In genomic region chr19:1438933-1439358, GRCh38 we compare ENCODE assay signal across 8 cellular contexts. TPM values are rescaled to one million over a fixed set of nuclear protein-coding genes. Genes with fewer than 3 reads are reported as not detected.
DNase-seq lines count a peak whose midpoint lies in the region; ATAC-seq and TF ChIP-seq lines count a peak whose summit lies in the region.

No MANE protein-coding gene starts in this region.

- no peak for DNase-seq in stimulated activated naive CD8-positive, alpha-beta T cell treated with anti-CD3 and anti-CD28 coated beads, Interleukin-15, Interleukin-2, amounts not matched to agents 100 U/mL and 50 U/mL, for 24 hours
- DNase-seq in astrocyte of the spinal cord (ENCODE audit: low read depth, low spot score) (no peak), mesothelial cell of epicardium (ENCODE audit: low spot score in 2 of 2, unreplicated experiment in 2 of 2) (no peak), EL (no peak)
- DNase-seq in stimulated activated CD4-positive, alpha-beta T cell treated with anti-CD3 and anti-CD28 coated beads, Interleukin-4, amount 100 ng/mL, for 1 hour, result no peak

- in situ Hi-C loops in astrocyte of the spinal cord (cut with HindIII; ENCODE audit: low sequenced_read_pairs), result no loop called here

- no peaks in the 10 kb centered on the region for H3K27me3 Mint-ChIP-seq in stimulated activated naive CD8-positive, alpha-beta T cell treated with anti-CD3 and anti-CD28 coated beads, Interleukin-15, Interleukin-2, amounts not matched to agents 100 ng/mL and 50 ng/mL, for 24 hours
- peaks cover under 1% of the 10 kb centered on the region for H3K27me3 Mint-ChIP-seq in mesothelial cell of epicardium (ENCODE audit: low read depth)

- TF ChIP-seq CTCF in astrocyte of the spinal cord (IDR thresholded peaks at IDR 0.05; ENCODE audit: low read depth, low read length), result no peak
- TF ChIP-seq CTCF in mesothelial cell of epicardium (IDR thresholded peaks at IDR 0.05; ENCODE audit: unreplicated experiment), result no peak

- H3K27ac Mint-ChIP-seq in stimulated activated naive CD8-positive, alpha-beta T cell treated with anti-CD3 and anti-CD28 coated beads, Interleukin-15, Interleukin-2, amounts not matched to agents 100 ng/mL and 50 ng/mL, for 24 hours, result peak overlapping the region; percentile 100
- H3K27ac Mint-ChIP-seq in mesothelial cell of epicardium, result peak overlapping the region; percentile 90

- H3K9me3 Mint-ChIP-seq in stimulated activated naive CD8-positive, alpha-beta T cell treated with anti-CD3 and anti-CD28 coated beads, Interleukin-15, Interleukin-2, amounts not matched to agents 100 ng/mL and 50 ng/mL, for 24 hours, result no peaks in the 10 kb centered on the region
- no peaks in the 10 kb centered on the region for H3K9me3 Mint-ChIP-seq in mesothelial cell of epicardium

- no peak for ATAC-seq in stimulated activated naive CD8-positive, alpha-beta T cell treated with anti-CD3 and anti-CD28 coated beads, Interleukin-15, Interleukin-2, amounts not matched to agents 100 U/mL and 50 U/mL, for 24 hours
- ATAC-seq in HG02981 (IDR thresholded peaks at IDR 0.05; ENCODE audit: unreplicated experiment), result no peak
- no peak for ATAC-seq in HG03108 (IDR thresholded peaks at IDR 0.05; ENCODE audit: unreplicated experiment)

- H3K4me1 Mint-ChIP-seq in stimulated activated naive CD8-positive, alpha-beta T cell treated with anti-CD3 and anti-CD28 coated beads, Interleukin-15, Interleukin-2, amounts not matched to agents 100 ng/mL and 50 ng/mL, for 24 hours (ENCODE audit: low read depth), result peaks cover 39% of the 10 kb centered on the region
- H3K4me1 Mint-ChIP-seq in mesothelial cell of epicardium, result peaks cover 12% of the 10 kb centered on the region

- peak overlapping the region; percentile 77 for H3K4me3 ChIP-seq in astrocyte of the spinal cord (ENCODE audit: low read depth, low read length)

- peak overlapping the region; percentile 94 for H3K4me3 Mint-ChIP-seq in stimulated activated naive CD8-positive, alpha-beta T cell treated with anti-CD3 and anti-CD28 coated beads, Interleukin-15, Interleukin-2, amounts not matched to agents 100 ng/mL and 50 ng/mL, for 24 hours
- H3K4me3 Mint-ChIP-seq in mesothelial cell of epicardium, result peak overlapping the region; percentile 100

- peaks cover 52% of the 10 kb centered on the region for H3K36me3 Mint-ChIP-seq in stimulated activated naive CD8-positive, alpha-beta T cell treated with anti-CD3 and anti-CD28 coated beads, Interleukin-15, Interleukin-2, amounts not matched to agents 100 ng/mL and 50 ng/mL, for 24 hours (ENCODE audit: low read depth)
- H3K36me3 Mint-ChIP-seq in mesothelial cell of epicardium, result peaks cover 25% of the 10 kb centered on the region

RNA-seq across cellular contexts. Expression of gene RPS15, which starts 0.8 kb away (rescaled TPM):
- 1,014 to 1,040 TPM (median 1,034 TPM) in 3 replicates for total RNA-seq in mesothelial cell of epicardium

RNA-seq across cellular contexts. Expression of gene APC2, which starts 11.0 kb away (rescaled TPM):
- 2.3 to 2.8 TPM (median 2.4 TPM) in 3 replicates for total RNA-seq in mesothelial cell of epicardium

RNA-seq across cellular contexts. Expression of gene DAZAP1, which starts 31.6 kb away (rescaled TPM):
- total RNA-seq in mesothelial cell of epicardium, result 130 to 134 TPM (median 131 TPM) in 3 replicates

RNA-seq across cellular contexts. Expression of gene GAMT, which starts 37.6 kb away (rescaled TPM):
- total RNA-seq in mesothelial cell of epicardium, result 41.5 to 44.5 TPM (median 42.6 TPM) in 3 replicates

RNA-seq across cellular contexts. Expression of gene C19orf25, which starts 40.1 kb away (rescaled TPM):
- total RNA-seq in mesothelial cell of epicardium, result 29.4 to 34.2 TPM (median 30.0 TPM) in 3 replicates
